25 cellular contexts compared by ENCODE assay signal in the genomic region with DNA sequence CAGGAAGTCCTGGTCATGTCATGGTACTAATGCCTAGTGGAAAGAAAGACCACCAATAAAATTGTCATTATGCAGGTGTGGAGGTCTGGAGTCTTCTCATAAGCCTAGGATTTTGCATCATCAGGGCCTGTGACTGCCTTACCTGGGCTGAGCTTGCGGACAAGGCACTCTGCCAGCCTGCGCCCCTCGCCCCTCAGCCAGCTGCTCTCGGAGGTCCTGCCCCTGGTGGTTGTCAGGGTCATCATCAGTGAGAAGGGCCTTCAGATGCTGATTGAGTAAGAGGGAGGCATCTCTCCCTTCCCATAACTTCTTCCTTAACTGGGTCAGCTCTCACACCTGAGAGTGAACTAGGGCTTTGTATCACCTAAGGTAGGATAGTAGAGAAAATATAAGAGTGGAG.
"Had no signal": no experiment of that assay in that cellular context is flagged by ENCODE, and none has a peak within 500 bp of the region (broad histone marks: within the 10 kb centered on the region; RNA-seq: fewer than 3 reads in every experiment).

No MANE protein-coding gene starts in this region.

- ATAC-seq: natural killer cell; psoas muscle; sciatic nerve; stimulated activated naive B cell treated with anti-CD40 and anti-IgM and Interleukin-4, amounts not matched to agents 10 μg/mL and 1 μg/mL and 100 μg/mL, for 72 hours; stimulated activated naive CD8-positive, alpha-beta T cell treated with anti-CD3 and anti-CD28 coated beads, Interleukin-15, Interleukin-2, amounts not matched to agents 100 U/mL and 50 U/mL, for 24 hours had no signal

- H2AFZ ChIP-seq: hepatocyte, neural progenitor cell, parathyroid adenoma had no signal

- DNase-seq: islet precursor cell; left ventricle myocardium inferior; naive B cell; natural killer cell; nephron progenitor cell; occipital lobe; psoas muscle; stimulated activated CD4-positive, alpha-beta T cell treated with anti-CD3 and anti-CD28 coated beads, Interleukin-12 subunit alpha, Interleukin-12 subunit beta, amount 100 ng/mL, for 4 hours; stimulated activated CD4-positive, alpha-beta T cell treated with anti-CD3 and anti-CD28 coated beads, Interleukin-15, amount 100 ng/mL, for 24 hours; stimulated activated CD4-positive, alpha-beta T cell treated with anti-CD3 and anti-CD28 coated beads, Interleukin-2, amount 100 ng/mL, for 24 hours; stimulated activated CD4-positive, alpha-beta T cell treated with anti-CD3 and anti-CD28 coated beads, Interleukin-4, amount 100 ng/mL, for 1 hour; stimulated activated naive B cell treated with anti-CD40 and anti-IgM and Interleukin-4, amounts not matched to agents 10 μg/mL and 1 μg/mL and 100 μg/mL, for 72 hours; stimulated activated naive CD8-positive, alpha-beta T cell treated with anti-CD3 and anti-CD28 coated beads, Interleukin-15, Interleukin-2, amounts not matched to agents 100 U/mL and 50 U/mL, for 24 hours; stomach; testis; thyroid gland; transverse colon; uterus had no signal

- H3K4me3 ChIP-seq: hepatocyte, left ventricle myocardium inferior, neural progenitor cell, psoas muscle, skin epidermis, stomach, testis, thyroid gland, transverse colon, upper lobe of left lung, uterus had no signal

- H3K27me3 ChIP-seq: hepatocyte, neural progenitor cell, neutrophil, stomach, testis, thyroid gland, transverse colon, upper lobe of left lung, uterus had no signal

- H3K9ac ChIP-seq: neural progenitor cell, parathyroid adenoma had no signal

- H3K27ac ChIP-seq: hepatocyte, left ventricle myocardium inferior, neural progenitor cell, neutrophil, parathyroid adenoma, psoas muscle, skin epidermis, stomach, testis, thyroid gland, transverse colon, upper lobe of left lung, uterus had no signal

- H3K4me1 ChIP-seq: left ventricle myocardium inferior, neural progenitor cell, parathyroid adenoma, psoas muscle, stomach, testis, thyroid gland, transverse colon, uterus had no signal

- H3K4me2 ChIP-seq: hepatocyte, neural progenitor cell had no signal

- H3K79me2 ChIP-seq: hepatocyte, parathyroid adenoma had no signal

- H3K9me3 ChIP-seq: left ventricle myocardium inferior, neutrophil, psoas muscle, testis, thyroid gland, transverse colon, upper lobe of left lung, uterus had no signal

- H3K36me3 ChIP-seq: left ventricle myocardium inferior, neural progenitor cell, neutrophil, stomach, thyroid gland, transverse colon, upper lobe of left lung, uterus had no signal
